In the genomic region with DNA sequence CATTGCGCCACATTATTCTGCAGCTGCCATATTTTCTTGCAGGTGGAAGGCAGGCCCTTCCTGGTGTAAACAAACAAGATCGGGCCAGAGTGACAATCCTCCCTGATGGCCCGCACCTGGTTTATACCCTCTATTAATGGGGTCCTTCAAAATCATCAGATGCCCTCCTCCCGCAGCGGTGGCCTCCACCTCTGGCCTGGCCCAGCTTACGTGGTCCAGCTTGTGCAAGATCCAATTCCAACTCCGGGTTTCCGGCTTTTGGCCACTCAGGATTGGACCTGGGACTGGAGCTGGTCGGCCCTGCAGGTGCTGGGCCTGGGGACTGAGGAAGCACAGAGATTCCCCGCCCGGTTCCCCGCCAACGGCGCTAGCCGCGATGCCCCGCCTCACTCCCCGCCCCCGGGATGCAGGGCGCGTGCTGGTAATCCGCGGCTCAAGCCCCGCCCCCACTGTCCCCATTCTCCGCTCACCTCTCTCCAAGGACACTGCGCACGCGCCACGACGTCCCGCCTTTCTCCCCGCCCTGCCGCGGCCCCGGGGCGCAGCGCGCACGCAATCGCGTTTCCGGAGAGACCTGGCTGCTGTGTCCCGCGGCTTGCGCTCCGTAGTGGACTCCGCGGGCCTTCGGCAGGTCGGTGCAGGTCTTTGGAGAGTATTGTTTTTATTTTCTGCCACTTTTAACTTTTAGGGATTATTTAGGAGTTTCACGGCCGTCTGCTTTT, we compare ENCODE assay signal across 8 cellular contexts. TPM values are rescaled to one million over a fixed set of nuclear protein-coding genes. Genes with fewer than 3 reads are reported as not detected.
A peak's percentile ranks its signal among the peaks of the same experiment; 100 is the strongest.
DNase-seq lines count a peak whose midpoint lies in the region; FAIRE-seq and TF ChIP-seq lines count a peak whose summit lies in the region.

TMEM14B (plus strand) TSS at position 555 of the 722 bp plus-strand sequence. CDS start 1,441 bp downstream, outside the sequence.

- peak within 1 kb of the TSS; percentile 64 to 77 for H3K4me3 ChIP-seq in neutrophil (ENCODE audit: low read depth in 1 of 2, low read length in 1 of 2)

- peak within 1 kb of the TSS; percentile 91 for H3K4me3 Mint-ChIP-seq in activated naive CD4-positive, alpha-beta T cell treated with anti-CD3 and anti-CD28 coated beads for 36 hours

- TF ChIP-seq CTCF in neutrophil (IDR thresholded peaks at IDR 0.05): peak; percentile 44

- peaks cover 14 to 21% of the 10 kb centered on the region in 2 experiments for H3K4me1 ChIP-seq in neutrophil (ENCODE audit: control insufficient read depth in 1 of 2, insufficient read depth in 1 of 2, low read depth in 1 of 2, low read length in 1 of 2)

- intact Hi-C loops in activated naive CD4-positive, alpha-beta T cell treated with anti-CD3 and anti-CD28 coated beads for 36 hours (cut with micrococcal nuclease): loop anchor here (1.0 to 5.0 kb wide), 10 partner anchors 12 to 790 kb away; partner anchors contain the start of genes C6orf52, MAK, PAK1IP1 and SMIM13

- H3K36me3 Mint-ChIP-seq in activated naive CD4-positive, alpha-beta T cell treated with anti-CD3 and anti-CD28 coated beads for 36 hours (ENCODE audit: low read depth): peaks cover 12% of the 10 kb centered on the region

- H3K27ac Mint-ChIP-seq in activated naive CD4-positive, alpha-beta T cell treated with anti-CD3 and anti-CD28 coated beads for 36 hours: peak within 1 kb of the TSS; percentile 92

- peak; percentile 93 for DNase-seq in GF-D8 (lab: John Stamatoyannopoulos, UW)
- peak; percentile 100 for DNase-seq in HEK293T (ENCODE audit: extremely low spot score)
- DNase-seq in MV-4-11 (lab: John Stamatoyannopoulos, UW): peak; percentile 95
- DNase-seq in SK-MEL-5 (ENCODE audit: low read depth, low spot score): peak; percentile 99
- peak; percentile 100 for DNase-seq in activated naive CD4-positive, alpha-beta T cell treated with anti-CD3 and anti-CD28 coated beads for 36 hours
- DNase-seq in frontal cortex (ENCODE audit: low spot score in 2 of 2): peak; percentile 91 to 98
- peak; percentile 97 for DNase-seq in superior temporal gyrus (ENCODE audit: extremely low spot score)

- no peaks in the 10 kb centered on the region for H3K9me3 Mint-ChIP-seq in activated naive CD4-positive, alpha-beta T cell treated with anti-CD3 and anti-CD28 coated beads for 36 hours

- H3K4me1 Mint-ChIP-seq in activated naive CD4-positive, alpha-beta T cell treated with anti-CD3 and anti-CD28 coated beads for 36 hours (ENCODE audit: low read depth): peaks cover 48% of the 10 kb centered on the region

- H3K27ac ChIP-seq in neutrophil: peak within 1 kb of the TSS; percentile 86

- POLR2A ChIA-PET in HEK293T (lab: Yijun Ruan, JAX): interaction anchor here (1.1 to 4.7 kb wide), 7 partner anchors 9 to 53 kb away, joined by 3 to 40 read pairs (median 7); partner anchors contain the start of genes C6orf52, PAK1IP1 and TMEM14C

- H3K9me3 ChIP-seq in neutrophil: no peaks in the 10 kb centered on the region

- no peaks in the 10 kb centered on the region for H3K27me3 ChIP-seq in neutrophil

- no peak for FAIRE-seq in frontal cortex (lab: Jason Lieb, UNC)

- CTCF ChIA-PET in HEK293T (lab: Yijun Ruan, JAX): interaction anchor here (1.3 kb wide), 1 partner anchor 24 kb away, joined by 5 read pairs; no protein-coding TSS in a partner anchor
- CTCF ChIA-PET in activated naive CD4-positive, alpha-beta T cell treated with anti-CD3 and anti-CD28 coated beads for 36 hours (lab: Charles Lee): interaction anchor here (1.1 to 1.6 kb wide), 4 partner anchors 10 to 268 kb away, joined by 3 to 6 read pairs (median 4); no protein-coding TSS in a partner anchor

- in situ Hi-C loops in SK-MEL-5 (cut with HindIII; ENCODE audit: low pct_unique_long_range_greater_than_20kb, low sequenced_read_pairs): no loop called here

- no peaks in the 10 kb centered on the region for H3K27me3 Mint-ChIP-seq in activated naive CD4-positive, alpha-beta T cell treated with anti-CD3 and anti-CD28 coated beads for 36 hours (ENCODE audit: low read depth)

- H3K36me3 ChIP-seq in neutrophil: peaks cover 16% of the 10 kb centered on the region

TF ChIP-seq in HEK293T, 16 proteins besides CTCF, POLR2A, EP300 and RAD21:
- peak; percentile 76 for TF ChIP-seq ARNT (IDR thresholded peaks at IDR 0.05)
- no peak for TF ChIP-seq SP1 (IDR thresholded peaks at IDR 0.05)
- peak; percentile 77 for TF ChIP-seq L3MBTL2 (conservative IDR thresholded peaks at IDR 0.05)

RNA-seq across cellular contexts. Expression of gene TMEM14B, which starts in this region (rescaled TPM):
- total RNA-seq in SK-MEL-5 (2014; rRNA removed; shearing (Covaris generic)): 253 and 309 TPM in 2 replicates
- 168 TPM in 2 replicates for polyA plus RNA-seq in SK-MEL-5 (2015; cell fraction: cytosol; rRNA removed)
- 52.4 and 54.8 TPM in 2 replicates for polyA plus RNA-seq in SK-MEL-5 (2015; cell fraction: nucleus; rRNA removed)
- total RNA-seq in activated naive CD4-positive, alpha-beta T cell treated with anti-CD3 and anti-CD28 coated beads for 36 hours: 10 to 100 TPM; 78.7 to 79.5 TPM
- 58.3 TPM for total RNA-seq in frontal cortex

Comparison
In these comparisons a context has a peak if more than half of its experiments do, and no peak if none do; other contexts are left out.
1. Peak in every context shown above with its lines: DNase-seq, H3K4me3 ChIP-seq and H3K27ac ChIP-seq.